Comparison of ENCODE assay signal across 26 cellular contexts in the genomic region with DNA sequence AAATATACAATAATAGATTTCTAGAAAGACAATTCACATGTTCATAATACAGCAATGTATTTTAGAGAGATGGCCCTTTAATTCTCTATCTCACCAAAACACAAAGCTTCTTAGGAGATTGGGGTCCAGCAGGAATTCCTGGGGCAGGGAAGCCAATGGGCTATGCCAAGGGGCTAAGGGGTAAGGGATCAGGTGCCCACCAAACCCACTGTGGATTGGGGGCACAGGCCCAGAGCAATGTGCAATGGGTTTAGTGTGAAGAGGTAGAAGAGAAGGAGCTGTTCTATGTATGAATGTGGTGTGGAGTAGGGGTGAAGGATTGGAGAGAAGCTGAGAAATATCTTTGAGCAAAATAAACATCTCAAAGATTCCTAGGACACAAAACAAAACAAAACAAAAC. TPM values are rescaled to one million over a fixed set of nuclear protein-coding genes. Genes with fewer than 3 reads are reported as not detected.
A peak's percentile ranks its signal among the peaks of the same experiment; 100 is the strongest.
DNase-seq lines count a peak whose midpoint lies in the region; ATAC-seq and TF ChIP-seq lines count a peak whose summit lies in the region.
"Had no signal": no experiment of that assay in that cellular context is flagged by ENCODE, and none has a peak within 500 bp of the region (broad histone marks: within the 10 kb centered on the region; RNA-seq: fewer than 3 reads in every experiment).

No MANE protein-coding gene starts in this region.

- no peak for ATAC-seq in PC-3
- ATAC-seq in upper lobe of left lung (ENCODE audit: low FRiP score in 2 of 2), result no peak
- ATAC-seq: HCT116 had no signal

- CTCF ChIA-PET in PC-3 (lab: Charles Lee), result interaction anchor here (0.5 kb wide), 1 partner anchor 91 kb away, joined by 3 read pairs; the partner anchor contains the start of gene HOXC5

- no peaks in the 10 kb centered on the region for H4K20me1 ChIP-seq in PC-3 (ENCODE audit: low read length)

- no peak for TF ChIP-seq POLR2A in upper lobe of left lung (IDR thresholded peaks at IDR 0.05)

- H3K27me3 ChIP-seq in PC-3 (ENCODE audit: low read length), result no peaks in the 10 kb centered on the region
- peaks cover 2 to 79% (median 43%) of the 10 kb centered on the region in 4 donors for H3K27me3 ChIP-seq in upper lobe of left lung
- H3K27me3 ChIP-seq: MG63 had no signal

- H3K9me3 ChIP-seq in PC-3 (ENCODE audit: low read length) (no peaks in the 10 kb centered on the region), upper lobe of left lung (no peaks in the 10 kb centered on the region)
- H3K9me3 ChIP-seq: MG63 had no signal

- TF ChIP-seq EP300 in upper lobe of left lung (IDR thresholded peaks at IDR 0.05), result no peak

- H3K36me3 ChIP-seq in PC-3 (ENCODE audit: low read depth, low read length), result peaks cover 8% of the 10 kb centered on the region; the same call in 1 of the 2 replicates
- H3K36me3 ChIP-seq in upper lobe of left lung, result no peaks in the 10 kb centered on the region
- H3K36me3 ChIP-seq: BLaER1 had no signal

- intact Hi-C loops in PC-3 (cut with micrococcal nuclease) (loop anchor here (5.0 kb wide), 1 partner anchor 46 kb away; the partner anchor contains the start of gene HOXC10), posterior vena cava (cut with DNase I) (no loop called here)

- H3K4me1 Mint-ChIP-seq in osteocyte (ENCODE audit: unreplicated experiment) (peaks cover 3% of the 10 kb centered on the region), nephron progenitor cell (no peaks in the 10 kb centered on the region)

- no peak for DNase-seq in PC-3
- peak; percentile 21 for DNase-seq in ecto neural progenitor cell (ENCODE audit: low spot score)
- peak; percentile 73 for DNase-seq in osteocyte (ENCODE audit: extremely low spot score, unreplicated experiment)
- no peak for DNase-seq in upper lobe of left lung
- DNase-seq in posterior vena cava (ENCODE audit: low spot score), result no peak
- DNase-seq in nephron progenitor cell, result no peak
- DNase-seq in HUDEP-2 (lab: John Stamatoyannopoulos, UW; ENCODE audit: unreplicated experiment in 76 of 76), result no peak
- DNase-seq: ACHN; CD4-positive, alpha-beta T cell; COR-L47; DMS79 treated with DMSO at 0.1 percent for 48 hours; GM23248; Karpas-422; MG63; NCI-H1417; NCI-H1694 treated with DMSO at 0.1 percent for 48 hours; NCI-H2081 treated with DMSO at 0.1 percent for 48 hours; NCI-H2171 treated with DMSO at 0.1 percent for 48 hours; NCI-H446 treated with DMSO at 0.1 percent for 48 hours; NCI-H526 treated with DMSO at 0.1 percent for 48 hours; OCI-M1; RPMI8226; SHP77 had no signal

- no peak overlapping the region for H3K9ac ChIP-seq in PC-3 (ENCODE audit: low read length)
- H3K9ac ChIP-seq: BLaER1, GM23248 had no signal

- H3K4me2 ChIP-seq in PC-3 (ENCODE audit: low read length), result peak overlapping the region; percentile 89
- H3K4me2 ChIP-seq: BLaER1 had no signal

- no peaks in the 10 kb centered on the region for H3K9me3 Mint-ChIP-seq in osteocyte (ENCODE audit: unreplicated experiment)
- peaks cover 11% of the 10 kb centered on the region for H3K9me3 Mint-ChIP-seq in nephron progenitor cell
- H3K9me3 Mint-ChIP-seq: CD4-positive, alpha-beta T cell had no signal

- BruUV-seq in PC-3 (replicated peaks; lab: Mats Ljungman, UMichigan), result no TSS peak

- H3K4me1 ChIP-seq in PC-3 (ENCODE audit: insufficient read depth, low read length), result peaks cover 30% of the 10 kb centered on the region
- H3K4me1 ChIP-seq in upper lobe of left lung, result peaks cover 0 to 16% (median 7%) of the 10 kb centered on the region in 4 donors
- H3K4me1 ChIP-seq: BLaER1 had no signal

- no peaks in the 10 kb centered on the region for H3F3A ChIP-seq in PC-3 (ENCODE audit: low read length, unreplicated experiment)

- H3K27me3 Mint-ChIP-seq in osteocyte (ENCODE audit: unreplicated experiment) (peaks cover 91% of the 10 kb centered on the region), nephron progenitor cell (ENCODE audit: low read depth, poor library complexity) (peaks cover 100% of the 10 kb centered on the region)

- POLR2A ChIA-PET in PC-3 (lab: Charles Lee; ENCODE audit: unreplicated experiment), result no interaction called here

- H3K4me3 Mint-ChIP-seq in osteocyte (ENCODE audit: unreplicated experiment) (no peak overlapping the region), nephron progenitor cell (no peak overlapping the region)
- H3K4me3 Mint-ChIP-seq: CD4-positive, alpha-beta T cell; IgD-negative memory B cell had no signal

- TF ChIP-seq CTCF in PC-3 (conservative IDR thresholded peaks at IDR 0.05; ENCODE audit: low read depth, low read length), result no peak
- TF ChIP-seq CTCF in osteocyte (IDR thresholded peaks at IDR 0.05), result no peak
- no peak for TF ChIP-seq CTCF in upper lobe of left lung (IDR thresholded peaks at IDR 0.05)
- no peak for TF ChIP-seq CTCF in nephron progenitor cell (IDR thresholded peaks at IDR 0.05)

- H3K36me3 Mint-ChIP-seq in osteocyte (ENCODE audit: unreplicated experiment) (no peaks in the 10 kb centered on the region), nephron progenitor cell (ENCODE audit: low read depth) (no peaks in the 10 kb centered on the region)
- H3K36me3 Mint-ChIP-seq: IgD-negative memory B cell had no signal

- peaks cover 57% of the 10 kb centered on the region for H3K79me2 ChIP-seq in PC-3 (ENCODE audit: low read length)

- H3K4me3 ChIP-seq in PC-3 (ENCODE audit: low read length), result peak overlapping the region; percentile 87
- no peak overlapping the region for H3K4me3 ChIP-seq in upper lobe of left lung
- H3K4me3 ChIP-seq: BLaER1, GM23248 had no signal

- H3K9me2 ChIP-seq in PC-3 (replicated peaks; ENCODE audit: low read length), result no peaks in the 10 kb centered on the region

- H3K27ac Mint-ChIP-seq in osteocyte (ENCODE audit: unreplicated experiment), result no peak overlapping the region
- no peak overlapping the region for H3K27ac Mint-ChIP-seq in nephron progenitor cell
- H3K27ac Mint-ChIP-seq: CD4-positive, alpha-beta T cell had no signal

- no peak overlapping the region for H2AFZ ChIP-seq in PC-3 (ENCODE audit: low read length)
- H2AFZ ChIP-seq: GM23248 had no signal

- no peak overlapping the region for H3K27ac ChIP-seq in PC-3 (ENCODE audit: low read length)
- no peak overlapping the region for H3K27ac ChIP-seq in upper lobe of left lung
- H3K27ac ChIP-seq: BLaER1, GM23248 had no signal

RNA-seq across cellular contexts. Expression of gene HOXC13, which starts 2.6 kb away (rescaled TPM):
- total RNA-seq in PC-3 (2014; rRNA removed) (7.8 and 9.0 TPM in 2 replicates), osteocyte (not detected in 2 replicates), upper lobe of left lung (not detected), posterior vena cava (1 to 10 TPM in 1 of 2 donors, under 1 TPM in 1; 0.23 to 1.1 TPM)
- total RNA-seq: CD4-positive, alpha-beta T cell; GM23248 had no signal

RNA-seq across cellular contexts. Expression of gene HOXC12, which starts 13.5 kb away (rescaled TPM):
- total RNA-seq in PC-3 (2014; rRNA removed) (0.33 and 1.2 TPM in 2 replicates), osteocyte (not detected in 2 replicates), upper lobe of left lung (not detected), posterior vena cava (1 to 10 TPM in 1 of 2 donors, not detected in 1; 1.1 TPM)
- total RNA-seq: CD4-positive, alpha-beta T cell; GM23248 had no signal

RNA-seq across cellular contexts. Expression of gene HOXC11, which starts 31.7 kb away (rescaled TPM):
- total RNA-seq in PC-3 (2014; rRNA removed) (0.84 and 1.2 TPM in 2 replicates), osteocyte (not detected in 2 replicates), upper lobe of left lung (not detected), posterior vena cava (1 to 10 TPM; 1.3 to 4.2 TPM)
- total RNA-seq: CD4-positive, alpha-beta T cell; GM23248 had no signal

RNA-seq across cellular contexts. Expression of gene HOTAIR, which starts 33.6 kb away (rescaled TPM):
- total RNA-seq in PC-3 (2014; rRNA removed) (3.5 and 4.3 TPM in 2 replicates), osteocyte (not detected in 2 replicates), upper lobe of left lung (not detected), posterior vena cava (1 to 10 TPM; 2.0 to 4.8 TPM)
- total RNA-seq: CD4-positive, alpha-beta T cell; GM23248 had no signal

RNA-seq across cellular contexts. Expression of gene HOXC10, which starts 43.8 kb away (rescaled TPM):
- total RNA-seq in PC-3 (2014; rRNA removed), result 0.69 and 2.9 TPM in 2 replicates
- total RNA-seq in osteocyte, result not detected in 2 replicates
- total RNA-seq in upper lobe of left lung, result not detected
- 10 to 100 TPM; 27.9 to 35.5 TPM for total RNA-seq in posterior vena cava
- total RNA-seq: CD4-positive, alpha-beta T cell; GM23248 had no signal

Comparison
In these comparisons a context has a peak if more than half of its experiments do, and no peak if none do; other contexts are left out.
1. DNase-seq: peak in ecto neural progenitor cell (single experiment) and osteocyte (single experiment); none in PC-3 (single experiment), upper lobe of left lung (0 of 2), posterior vena cava (single experiment), nephron progenitor cell (single experiment) and HUDEP-2 (0 of 76).